Comparison of ENCODE assay signal across 13 cellular contexts in the genomic region with DNA sequence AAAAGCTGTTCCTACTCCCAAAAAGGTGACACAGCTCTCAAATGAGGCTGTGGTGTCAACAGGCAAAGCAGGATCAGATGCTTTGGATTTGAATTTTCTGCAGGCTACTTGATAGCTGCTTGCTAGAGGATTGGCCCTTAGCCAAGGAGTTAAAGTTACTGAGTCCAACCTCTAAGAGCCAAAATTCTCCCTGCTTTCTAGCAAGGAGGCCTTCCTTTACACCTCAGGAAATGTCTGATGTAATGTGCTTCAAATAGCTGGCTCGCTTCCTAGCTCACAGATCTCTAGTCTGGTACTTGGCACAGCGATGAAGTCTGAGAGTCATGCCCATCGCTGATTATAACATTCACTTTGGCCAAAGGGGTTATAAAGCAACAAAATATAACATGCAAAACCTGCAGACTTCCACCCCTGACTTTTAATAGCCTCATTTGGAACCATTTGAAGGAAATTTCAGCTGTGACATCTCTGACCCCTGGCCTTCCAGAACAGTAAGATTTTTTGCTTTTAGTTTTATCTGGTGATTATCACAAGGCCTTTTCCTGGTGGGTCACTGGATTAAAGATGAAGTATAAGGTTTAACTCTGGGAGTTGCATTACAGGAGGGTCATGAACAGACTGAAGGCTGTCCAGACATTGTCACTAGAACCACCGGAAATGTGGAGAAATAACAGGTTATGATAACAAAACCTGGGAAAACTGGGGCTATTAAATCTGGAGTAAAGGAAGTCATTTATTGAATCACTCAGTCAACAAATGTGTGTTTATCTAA.
DNase-seq lines count a peak whose midpoint lies in the region; ATAC-seq and TF ChIP-seq lines count a peak whose summit lies in the region.
"Had no signal": no experiment of that assay in that cellular context is flagged by ENCODE, and none has a peak within 500 bp of the region (broad histone marks: within the 10 kb centered on the region; RNA-seq: fewer than 3 reads in every experiment).

No MANE protein-coding gene starts in this region.

- no peaks in the 10 kb centered on the region for H3K9me3 Mint-ChIP-seq in natural killer cell treated with Interleukin-12 subunit alpha and Interleukin-12 subunit beta and Interleukin-15 and Interleukin-18, amount 100 ng/mL, for 72 hours
- H3K9me3 Mint-ChIP-seq: nephron progenitor cell; stimulated activated memory B cell treated with anti-CD40 and anti-IgM and Interleukin-4, amounts not matched to agents 10 μg/mL and 1 μg/mL and 100 μg/mL, for 72 hours had no signal

- H3K36me3 Mint-ChIP-seq in natural killer cell treated with Interleukin-12 subunit alpha and Interleukin-12 subunit beta and Interleukin-15 and Interleukin-18, amount 100 ng/mL, for 72 hours, result no peaks in the 10 kb centered on the region
- H3K36me3 Mint-ChIP-seq: activated CD8-positive, alpha-beta memory T cell treated with anti-CD3 and anti-CD28 coated beads, Interleukin-2, amount 10 ng/mL, durations not matched to agents 7 days and 5 days had no signal

- 30 to 38% methylated on average over 4 of the region's 4 CpGs for WGBS in upper lobe of left lung, 2 donors

- peak; percentile 38 to 48 for ATAC-seq in upper lobe of left lung (ENCODE audit: low FRiP score in 2 of 2)
- no peak for ATAC-seq in natural killer cell treated with Interleukin-12 subunit alpha and Interleukin-12 subunit beta and Interleukin-15 and Interleukin-18, amount 100 ng/mL, for 72 hours
- ATAC-seq: activated CD8-positive, alpha-beta memory T cell treated with anti-CD3 and anti-CD28 coated beads, Interleukin-2, amount 10 ng/mL, durations not matched to agents 7 days and 5 days; stimulated activated memory B cell treated with anti-CD40 and anti-IgM and Interleukin-4, amounts not matched to agents 10 μg/mL and 1 μg/mL and 100 μg/mL, for 72 hours had no signal

- H3K4me3 ChIP-seq in astrocyte of the cerebellum (ENCODE audit: low read depth, low read length) (no peak overlapping the region), upper lobe of left lung (no peak overlapping the region)

- H3K27ac Mint-ChIP-seq in natural killer cell treated with Interleukin-12 subunit alpha and Interleukin-12 subunit beta and Interleukin-15 and Interleukin-18, amount 100 ng/mL, for 72 hours, result no peak overlapping the region
- H3K27ac Mint-ChIP-seq: activated CD8-positive, alpha-beta memory T cell treated with anti-CD3 and anti-CD28 coated beads, Interleukin-2, amount 10 ng/mL, durations not matched to agents 7 days and 5 days; nephron progenitor cell; stimulated activated memory B cell treated with anti-CD40 and anti-IgM and Interleukin-4, amounts not matched to agents 10 μg/mL and 1 μg/mL and 100 μg/mL, for 72 hours had no signal

- no peak for TF ChIP-seq POLR2A in upper lobe of left lung (IDR thresholded peaks at IDR 0.05)

- peaks cover 11 to 30% (median 21%) of the 10 kb centered on the region in 4 donors for H3K4me1 ChIP-seq in upper lobe of left lung

- H3K4me3 Mint-ChIP-seq in natural killer cell treated with Interleukin-12 subunit alpha and Interleukin-12 subunit beta and Interleukin-15 and Interleukin-18, amount 100 ng/mL, for 72 hours, result no peak overlapping the region
- H3K4me3 Mint-ChIP-seq: activated CD8-positive, alpha-beta memory T cell treated with anti-CD3 and anti-CD28 coated beads, Interleukin-2, amount 10 ng/mL, durations not matched to agents 7 days and 5 days; nephron progenitor cell; stimulated activated memory B cell treated with anti-CD40 and anti-IgM and Interleukin-4, amounts not matched to agents 10 μg/mL and 1 μg/mL and 100 μg/mL, for 72 hours had no signal

- peak overlapping the region in 1 of 4 donors; percentile 27 for H3K27ac ChIP-seq in upper lobe of left lung

- H3K9me3 ChIP-seq in upper lobe of left lung, result no peaks in the 10 kb centered on the region

- no peaks in the 10 kb centered on the region for H3K4me1 Mint-ChIP-seq in natural killer cell treated with Interleukin-12 subunit alpha and Interleukin-12 subunit beta and Interleukin-15 and Interleukin-18, amount 100 ng/mL, for 72 hours (ENCODE audit: low read depth in 2 of 2)
- H3K4me1 Mint-ChIP-seq: activated CD8-positive, alpha-beta memory T cell treated with anti-CD3 and anti-CD28 coated beads, Interleukin-2, amount 10 ng/mL, durations not matched to agents 7 days and 5 days had no signal

- TF ChIP-seq CTCF in astrocyte of the cerebellum (IDR thresholded peaks at IDR 0.05; ENCODE audit: low read depth, low read length, missing control alignments) (no peak), upper lobe of left lung (IDR thresholded peaks at IDR 0.05) (no peak)

- peak; percentile 61 for DNase-seq in NCI-H82 (lab: John Stamatoyannopoulos, UW)
- DNase-seq in NCI-H82 treated with DMSO at 0.1 percent for 48 hours (lab: John Stamatoyannopoulos, UW; ENCODE audit: unreplicated experiment), result no peak
- peak; percentile 80 for DNase-seq in astrocyte of the cerebellum (ENCODE audit: low read depth)
- peak; percentile 31 for DNase-seq in inferior parietal cortex (ENCODE audit: extremely low spot score)
- peak in 1 of 2 donors; percentile 52 for DNase-seq in upper lobe of left lung
- DNase-seq in natural killer cell treated with Interleukin-12 subunit alpha and Interleukin-12 subunit beta and Interleukin-15 and Interleukin-18, amount 100 ng/mL, for 72 hours (ENCODE audit: low spot score), result no peak
- no peak for DNase-seq in activated CD4-positive, alpha-beta T cell treated with anti-CD3 and anti-CD28 coated beads for 4 hours
- DNase-seq in ureter (ENCODE audit: low spot score), result no peak
- DNase-seq: activated CD8-positive, alpha-beta memory T cell treated with anti-CD3 and anti-CD28 coated beads, Interleukin-2, amount 10 ng/mL, durations not matched to agents 7 days and 5 days; effector memory CD4-positive, alpha-beta T cell; NCI-H526 treated with DMSO at 0.1 percent for 48 hours; nephron progenitor cell had no signal

- no peak for TF ChIP-seq EP300 in upper lobe of left lung (IDR thresholded peaks at IDR 0.05)

- H3K36me3 ChIP-seq in upper lobe of left lung, result no peaks in the 10 kb centered on the region

- H3K27me3 ChIP-seq in upper lobe of left lung, result no peaks in the 10 kb centered on the region

- H3K27me3 Mint-ChIP-seq in natural killer cell treated with Interleukin-12 subunit alpha and Interleukin-12 subunit beta and Interleukin-15 and Interleukin-18, amount 100 ng/mL, for 72 hours, result peaks cover 8 to 25% of the 10 kb centered on the region in 2 donors

- in situ Hi-C loops in astrocyte of the cerebellum (cut with HindIII; ENCODE audit: low sequenced_read_pairs), result no loop called here

Comparison
In these comparisons a context has a peak if more than half of its experiments do, and no peak if none do; other contexts are left out.
1. DNase-seq: peak in NCI-H82 (single experiment), astrocyte of the cerebellum (single experiment) and inferior parietal cortex (single experiment); none in NCI-H82 treated with DMSO at 0.1 percent for 48 hours (single experiment), natural killer cell treated with Interleukin-12 subunit alpha and Interleukin-12 subunit beta and Interleukin-15 and Interleukin-18, amount 100 ng/mL, for 72 hours (single experiment), activated CD4-positive, alpha-beta T cell treated with anti-CD3 and anti-CD28 coated beads for 4 hours (0 of 2) and ureter (single experiment).
2. ATAC-seq: peak in upper lobe of left lung (2 of 2); none in natural killer cell treated with Interleukin-12 subunit alpha and Interleukin-12 subunit beta and Interleukin-15 and Interleukin-18, amount 100 ng/mL, for 72 hours (0 of 2).